ENCODE assay signal across 10 cellular contexts in the genomic region with DNA sequence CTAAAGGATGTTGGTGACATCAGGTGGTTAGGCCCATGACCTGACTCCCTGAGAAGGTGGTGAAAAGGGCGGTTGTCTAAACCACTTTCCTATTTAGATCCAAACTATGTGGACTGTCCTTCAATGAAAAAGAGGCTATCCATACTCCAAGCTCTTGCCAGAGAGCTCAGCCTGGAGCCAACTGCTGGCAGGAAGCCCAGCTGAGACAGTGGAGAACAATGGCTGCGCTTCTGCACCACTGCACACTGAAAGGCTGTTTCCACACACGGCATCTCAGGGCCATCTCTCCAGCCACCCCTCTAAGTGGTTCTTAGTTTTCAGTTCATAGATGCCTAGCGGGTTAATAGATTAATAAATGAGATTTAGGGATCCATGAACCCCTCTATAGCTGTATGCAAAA.
A peak's percentile ranks its signal among the peaks of the same experiment; 100 is the strongest.
DNase-seq lines count a peak whose midpoint lies in the region; ATAC-seq and TF ChIP-seq lines count a peak whose summit lies in the region.
"Had no signal": no experiment of that assay in that cellular context is flagged by ENCODE, and none has a peak within 500 bp of the region (broad histone marks: within the 10 kb centered on the region; RNA-seq: fewer than 3 reads in every experiment).

No MANE protein-coding gene starts in this region.

- H2AFZ ChIP-seq in MM.1S (ENCODE audit: low read length): no peak overlapping the region

- no peak overlapping the region for H3K4me2 ChIP-seq in MM.1S (ENCODE audit: low read depth, low read length)
- H3K4me2 ChIP-seq: KMS-11 had no signal

- H3K9me3 Mint-ChIP-seq in activated CD4-positive, alpha-beta T cell treated with anti-CD3 and anti-CD28 coated beads for 36 hours (ENCODE audit: low read depth): no peaks in the 10 kb centered on the region
- H3K9me3 Mint-ChIP-seq in natural killer cell: no peaks in the 10 kb centered on the region

- H3K9ac ChIP-seq in MM.1S (ENCODE audit: low read length): no peak overlapping the region
- H3K9ac ChIP-seq: KMS-11 had no signal

- TF ChIP-seq CTCF in transverse colon (IDR thresholded peaks at IDR 0.05) (no peak), natural killer cell (IDR thresholded peaks at IDR 0.05) (no peak), MM.1S (IDR thresholded peaks at IDR 0.05; ENCODE audit: low read length) (no peak)

- POLR2A ChIA-PET in activated CD4-positive, alpha-beta T cell treated with anti-CD3 and anti-CD28 coated beads for 36 hours (lab: Charles Lee): no interaction called here

- 62 to 67% methylated on average over 1 to 4 of the region's 4 CpGs for WGBS in transverse colon (ENCODE audit: low coverage in 1 of 2), 2 donors

- no peaks in the 10 kb centered on the region for H3K36me3 Mint-ChIP-seq in activated CD4-positive, alpha-beta T cell treated with anti-CD3 and anti-CD28 coated beads for 36 hours (ENCODE audit: low read depth)
- no peaks in the 10 kb centered on the region for H3K36me3 Mint-ChIP-seq in natural killer cell

- in situ Hi-C loops in transverse colon (cut with MboI; ENCODE audit: low pct_ligation_motif_present in 1 of 4, low pct_unique_long_range_greater_than_20kb in 1 of 4, low sequenced_read_pairs in 3 of 4): no loop called here

- H3K36me3 ChIP-seq in transverse colon (no peaks in the 10 kb centered on the region), MM.1S (replicated peaks; ENCODE audit: insufficient read depth, low read length) (no peaks in the 10 kb centered on the region)
- H3K36me3 ChIP-seq: esophagus squamous epithelium had no signal

- no peaks in the 10 kb centered on the region for H3K9me2 ChIP-seq in MM.1S (replicated peaks; ENCODE audit: insufficient read depth, low read length)

- CTCF ChIA-PET in activated CD4-positive, alpha-beta T cell treated with anti-CD3 and anti-CD28 coated beads for 36 hours (lab: Charles Lee): no interaction called here

- no peak for ATAC-seq in activated CD4-positive, alpha-beta T cell treated with anti-CD3 and anti-CD28 coated beads for 36 hours
- ATAC-seq in natural killer cell: no peak

- H3K4me3 ChIP-seq in transverse colon (no peak overlapping the region), MM.1S (ENCODE audit: low read length) (no peak overlapping the region)
- H3K4me3 ChIP-seq: esophagus squamous epithelium had no signal

- H3K27ac Mint-ChIP-seq in activated CD4-positive, alpha-beta T cell treated with anti-CD3 and anti-CD28 coated beads for 36 hours: peak overlapping the region; percentile 83
- no peak overlapping the region for H3K27ac Mint-ChIP-seq in natural killer cell

- no peaks in the 10 kb centered on the region for H3K27me3 ChIP-seq in transverse colon
- no peaks in the 10 kb centered on the region for H3K27me3 ChIP-seq in MM.1S (replicated peaks; ENCODE audit: insufficient read depth, low read length)

- no peak for DNase-seq in activated CD4-positive, alpha-beta T cell treated with anti-CD3 and anti-CD28 coated beads for 36 hours
- no peak for DNase-seq in activated CD4-positive, alpha-beta T cell treated with anti-CD3 and anti-CD28 coated beads, Interleukin-2, amount 50 U/mL, for 1 hour
- peak; percentile 83 for DNase-seq in astrocyte of the hippocampus (ENCODE audit: low read depth, low spot score)
- DNase-seq in iPS-NIHi11 (ENCODE audit: low spot score): peak; percentile 68
- peak; percentile 23 for DNase-seq in transverse colon
- no peak for DNase-seq in natural killer cell
- no peak for DNase-seq in GM03348 (ENCODE audit: low spot score)
- DNase-seq in MM.1S: no peak
- DNase-seq: esophagus squamous epithelium had no signal

- no peak overlapping the region for H3K4me3 Mint-ChIP-seq in activated CD4-positive, alpha-beta T cell treated with anti-CD3 and anti-CD28 coated beads for 36 hours
- H3K4me3 Mint-ChIP-seq in natural killer cell: no peak overlapping the region

- no peak for TF ChIP-seq POLR2A in transverse colon (IDR thresholded peaks at IDR 0.05)

- H3F3A ChIP-seq in MM.1S (ENCODE audit: insufficient read depth, low read length): no peaks in the 10 kb centered on the region

- H3K4me1 ChIP-seq in transverse colon: peaks cover 0 to 22% (median 4%) of the 10 kb centered on the region in 4 donors
- no peaks in the 10 kb centered on the region for H3K4me1 ChIP-seq in MM.1S (ENCODE audit: low read length)
- H3K4me1 ChIP-seq: esophagus squamous epithelium had no signal

- H4K20me1 ChIP-seq in MM.1S (ENCODE audit: insufficient read depth, low read length): no peaks in the 10 kb centered on the region

- no peaks in the 10 kb centered on the region for H3K27me3 Mint-ChIP-seq in activated CD4-positive, alpha-beta T cell treated with anti-CD3 and anti-CD28 coated beads for 36 hours
- peaks cover 0 to 11% of the 10 kb centered on the region in 2 donors for H3K27me3 Mint-ChIP-seq in natural killer cell (ENCODE audit: low read depth in 2 of 2)

- H3K9me3 ChIP-seq in transverse colon: no peaks in the 10 kb centered on the region
- H3K9me3 ChIP-seq in MM.1S (replicated peaks; ENCODE audit: insufficient read depth, low read length): no peaks in the 10 kb centered on the region
- H3K9me3 ChIP-seq: esophagus squamous epithelium had no signal

- peak overlapping the region in 1 of 4 donors; percentile 26 for H3K27ac ChIP-seq in transverse colon
- H3K27ac ChIP-seq in MM.1S (ENCODE audit: low read length): no peak overlapping the region
- H3K27ac ChIP-seq: esophagus squamous epithelium, KMS-11 had no signal

- no peaks in the 10 kb centered on the region for H3K79me2 ChIP-seq in MM.1S (ENCODE audit: low read length)

- TF ChIP-seq EP300 in transverse colon (IDR thresholded peaks at IDR 0.05; ENCODE audit: low read depth): no peak

- intact Hi-C loops in activated CD4-positive, alpha-beta T cell treated with anti-CD3 and anti-CD28 coated beads for 36 hours (cut with DNase I, micrococcal nuclease): loop anchor here in 1 of 2 experiments (2.0 kb wide), 1 partner anchor 489 kb away; a partner anchor contains a TSS
- intact Hi-C loops in transverse colon (cut with DNase I; ENCODE audit: low total_unique reads): no loop called here
- intact Hi-C loops in natural killer cell (cut with micrococcal nuclease): no loop called here

- H3K4me1 Mint-ChIP-seq in activated CD4-positive, alpha-beta T cell treated with anti-CD3 and anti-CD28 coated beads for 36 hours: peaks cover 17% of the 10 kb centered on the region
- H3K4me1 Mint-ChIP-seq in natural killer cell: no peaks in the 10 kb centered on the region

Comparison
In these comparisons a context has a peak if more than half of its experiments do, and no peak if none do; other contexts are left out.
1. DNase-seq: peak in astrocyte of the hippocampus (single experiment), iPS-NIHi11 (single experiment) and transverse colon (single experiment); none in activated CD4-positive, alpha-beta T cell treated with anti-CD3 and anti-CD28 coated beads for 36 hours (single experiment), activated CD4-positive, alpha-beta T cell treated with anti-CD3 and anti-CD28 coated beads, Interleukin-2, amount 50 U/mL, for 1 hour (single experiment), natural killer cell (single experiment), GM03348 (single experiment) and MM.1S (single experiment).